11 cellular contexts compared by ENCODE assay signal in genomic region chr11:89029671-89030070, GRCh38. TPM values are rescaled to one million over a fixed set of nuclear protein-coding genes. Genes with fewer than 3 reads are reported as not detected.
DNase-seq lines count a peak whose midpoint lies in the region; FAIRE-seq and TF ChIP-seq lines count a peak whose summit lies in the region.
"Not testable (repeated sequence)": the region's sequence is repeated elsewhere in the genome, so short reads cannot be mapped to it uniquely, and the experiment has no call there.
"Had no signal": no experiment of that assay in that cellular context is flagged by ENCODE, and none has a peak within 500 bp of the region (broad histone marks: within the 10 kb centered on the region; RNA-seq: fewer than 3 reads in every experiment).

No MANE protein-coding gene starts in this region.

- H3K27ac ChIP-seq in astrocyte (ENCODE audit: low read depth, low read length) = not testable (repeated sequence)

- H2AFZ ChIP-seq in astrocyte (ENCODE audit: low read depth, low read length) = not testable (repeated sequence)

- not testable (repeated sequence) for H3K36me3 Mint-ChIP-seq in astrocyte (ENCODE audit: low read depth, unreplicated experiment)

- not testable (repeated sequence) for TF ChIP-seq CTCF in astrocyte (IDR thresholded peaks at IDR 0.05; ENCODE audit: insufficient read depth, low read depth, low read length); epithelial cell of esophagus (IDR thresholded peaks at IDR 0.05; ENCODE audit: insufficient read depth, low read depth, low read length, missing control alignments)

- H3K4me3 ChIP-seq in astrocyte (ENCODE audit: insufficient read depth, low read depth, low read length); epithelial cell of esophagus (ENCODE audit: low read length): not testable (repeated sequence)

- H3K9me3 Mint-ChIP-seq in astrocyte (ENCODE audit: unreplicated experiment) = not testable (repeated sequence)

- not testable (repeated sequence) for H3K9me3 ChIP-seq in astrocyte (ENCODE audit: insufficient read depth, low read depth, low read length)

- not testable (repeated sequence) for H4K20me1 ChIP-seq in astrocyte (ENCODE audit: insufficient read depth, low read length)

- H3K36me3 ChIP-seq in astrocyte (ENCODE audit: insufficient read depth, low read length) = not testable (repeated sequence)

- not testable (repeated sequence) for H3K4me1 Mint-ChIP-seq in astrocyte (ENCODE audit: low read depth, unreplicated experiment)

- H3K79me2 ChIP-seq in astrocyte (ENCODE audit: insufficient read depth, low read length) = not testable (repeated sequence)

- not testable (repeated sequence) for H3K4me2 ChIP-seq in astrocyte (ENCODE audit: low read length)

- H3K27ac Mint-ChIP-seq in astrocyte (ENCODE audit: unreplicated experiment) = not testable (repeated sequence)

- peak; percentile 47 for FAIRE-seq in GM19239 (lab: Jason Lieb, UNC)
- FAIRE-seq in astrocyte (lab: Jason Lieb, UNC) = not testable (repeated sequence)

- not testable (repeated sequence) for H3K27me3 ChIP-seq in astrocyte (ENCODE audit: insufficient read depth, low read length)

- not testable (repeated sequence) for DNase-seq in GM19239 (ENCODE audit: insufficient read length, low spot score)
- DNase-seq in H4 (ENCODE audit: low spot score) (peak; percentile 5), M059J (ENCODE audit: low read depth) (peak; percentile 86), astrocyte (ENCODE audit: low read depth) (peak; percentile 8), epithelial cell of esophagus (ENCODE audit: low read depth) (peak; percentile 2), renal cortical epithelial cell (ENCODE audit: low read depth) (peak; percentile 5)

- H3K4me3 Mint-ChIP-seq in astrocyte (ENCODE audit: unreplicated experiment) = not testable (repeated sequence)

- H3K9ac ChIP-seq in astrocyte (ENCODE audit: low read length) = not testable (repeated sequence)

- H3K27me3 Mint-ChIP-seq in astrocyte (ENCODE audit: low read depth, unreplicated experiment) = not testable (repeated sequence)

- H3K4me1 ChIP-seq in astrocyte (ENCODE audit: insufficient read depth, low read length) = not testable (repeated sequence)

RNA-seq across cellular contexts. Expression of gene GRM5, which starts 36.1 kb away (rescaled TPM):
- not detected in 2 replicates for total RNA-seq in H4 (2014; rRNA removed; shearing (Covaris generic))
- 0.10 and 0.22 TPM in 2 replicates for total RNA-seq in M059J (2014; rRNA removed; shearing (Covaris generic))
- 0.30 and 0.70 TPM in 2 replicates for total RNA-seq in astrocyte
- total RNA-seq in renal cortical epithelial cell = under 0.01 and 0.15 TPM in 2 replicates
- total RNA-seq: A673; CD4-positive, alpha-beta memory T cell; CD4-positive, CD25-positive, alpha-beta regulatory T cell; CD8-positive, alpha-beta memory T cell; Daoy had no signal
